ENCODE assay signal across 5 cellular contexts in genomic region chr6:116986819-116987218, GRCh38.
"Had no signal": no experiment of that assay in that cellular context is flagged by ENCODE, and none has a peak within 500 bp of the region (broad histone marks: within the 10 kb centered on the region; RNA-seq: fewer than 3 reads in every experiment).

No MANE protein-coding gene starts in this region.

- H3K27ac Mint-ChIP-seq: IgD-negative memory B cell had no signal

- H3K27ac ChIP-seq: HL-60 had no signal

- H3K4me1 Mint-ChIP-seq: IgD-negative memory B cell had no signal

- H3K4me3 Mint-ChIP-seq: IgD-negative memory B cell had no signal

- DNase-seq: IMR-90 had no signal

- H3K36me3 Mint-ChIP-seq: IgD-negative memory B cell had no signal

- H3K4me3 ChIP-seq: K562 had no signal

- ATAC-seq: HepG2, K562 had no signal
